ENCODE assay signal across 34 cellular contexts in the genomic region with DNA sequence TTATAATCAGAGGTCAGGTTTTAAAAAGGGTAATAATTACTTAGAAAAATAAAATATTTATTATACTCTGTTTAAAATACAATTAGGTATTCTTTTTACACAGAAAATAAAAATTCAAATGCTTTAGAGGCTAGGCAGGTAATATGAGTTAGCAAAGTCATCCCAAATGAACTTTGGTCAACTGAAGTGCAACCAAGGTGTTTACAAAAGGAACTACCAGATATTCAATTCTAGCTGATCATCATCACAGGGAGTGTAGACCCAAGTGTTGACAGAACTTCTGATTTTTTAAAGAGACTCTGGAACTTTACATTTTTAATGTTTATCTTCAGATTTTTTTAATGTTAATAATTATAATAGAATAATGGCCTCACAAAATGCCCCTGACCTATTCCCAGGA.
"Had no signal": no experiment of that assay in that cellular context is flagged by ENCODE, and none has a peak within 500 bp of the region (broad histone marks: within the 10 kb centered on the region; RNA-seq: fewer than 3 reads in every experiment).

No MANE protein-coding gene starts in this region.

- H3K36me3 ChIP-seq: MG63 had no signal

- H3K27ac ChIP-seq: KMS-11 had no signal

- DNase-seq: Karpas-422, Kasumi-1, MG63, MM.1S, MV-4-11, NCI-H1048, NCI-H1092, NCI-H1092 treated with DMSO at 0.1 percent for 48 hours, NCI-H1105, NCI-H1105 treated with DMSO at 0.1 percent for 48 hours, NCI-H1417, NCI-H1417 treated with DMSO at 0.1 percent for 48 hours, NCI-H1436, NCI-H1436 treated with DMSO at 0.1 percent for 48 hours, NCI-H146, NCI-H1694, NCI-H1694 treated with DMSO at 0.1 percent for 48 hours, NCI-H187, NCI-H187 treated with DMSO at 0.1 percent for 48 hours, NCI-H1930, NCI-H2029, NCI-H2029 treated with DMSO at 0.1 percent for 48 hours, NCI-H2081, NCI-H2081 treated with DMSO at 0.1 percent for 48 hours, NCI-H2107, NCI-H2171, NCI-H2171 treated with DMSO at 0.1 percent for 48 hours, NCI-H2227 treated with DMSO at 0.1 percent for 48 hours, NCI-H226, NCI-H345, NCI-H446, NCI-H446 treated with DMSO at 0.1 percent for 48 hours, NCI-H510A had no signal

- H3K4me3 ChIP-seq: MG63 had no signal

- H3K27me3 ChIP-seq: MG63 had no signal

- H3K9ac ChIP-seq: KMS-11 had no signal

- H3K4me2 ChIP-seq: KMS-11 had no signal
